7 cellular contexts compared by ENCODE assay signal in the genomic region with DNA sequence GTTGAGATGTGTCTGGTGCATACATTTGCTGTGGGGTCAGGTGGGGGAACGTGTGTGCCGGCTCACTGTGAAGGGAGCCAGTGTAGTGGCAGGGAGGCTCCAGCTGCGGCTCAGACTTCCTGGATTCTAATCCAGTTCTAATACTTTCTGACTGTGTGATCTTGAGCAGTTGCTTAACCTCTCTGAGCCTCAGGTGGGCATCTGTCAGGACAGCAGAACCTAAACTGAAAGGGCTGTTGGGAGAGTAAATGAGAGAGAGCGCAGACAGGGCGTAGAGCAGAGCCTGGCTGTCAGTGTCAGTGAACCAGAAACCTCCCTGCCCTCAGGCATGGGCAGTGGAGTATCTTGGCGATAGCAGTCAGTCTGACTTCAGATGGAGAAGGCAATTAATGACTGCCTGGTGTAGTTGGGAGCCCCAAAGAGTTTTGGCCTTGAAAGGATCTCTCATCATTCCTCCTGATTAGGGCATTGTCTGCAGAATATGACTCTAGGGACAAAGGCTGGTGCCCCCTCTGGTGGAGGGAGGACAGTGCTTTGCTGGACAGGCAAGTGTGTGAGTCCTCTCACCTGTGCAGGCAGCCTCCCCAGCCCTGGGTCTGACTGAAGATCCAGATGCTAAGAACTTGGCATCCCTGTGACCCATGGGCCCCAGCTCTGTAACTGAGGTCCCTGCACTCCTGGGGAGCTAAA. TPM values are rescaled to one million over a fixed set of nuclear protein-coding genes. Genes with fewer than 3 reads are reported as not detected.
A peak's percentile ranks its signal among the peaks of the same experiment; 100 is the strongest.
DNase-seq lines count a peak whose midpoint lies in the region; ATAC-seq, FAIRE-seq and TF ChIP-seq lines count a peak whose summit lies in the region.

No MANE protein-coding gene starts in this region.

- H3K79me2 ChIP-seq in parathyroid adenoma, result no peaks in the 10 kb centered on the region

- no peak for FAIRE-seq in bronchial epithelial cell (lab: Jason Lieb, UNC)

- H3K36me3 ChIP-seq in bronchial epithelial cell (ENCODE audit: control insufficient read depth, insufficient read depth, low read length) (no peaks in the 10 kb centered on the region), parathyroid adenoma (ENCODE audit: control insufficient read depth, insufficient read depth, low read length) (no peaks in the 10 kb centered on the region)

- peak; percentile 55 for TF ChIP-seq CTCF in bronchial epithelial cell (IDR thresholded peaks at IDR 0.05; ENCODE audit: insufficient read depth, low read length, severe bottlenecking)
- TF ChIP-seq CTCF in parathyroid adenoma (IDR thresholded peaks at IDR 0.05), result peak; percentile 29

- H2AFZ ChIP-seq in parathyroid adenoma, result no peak overlapping the region

- DNase-seq in ELR (ENCODE audit: low read depth), result peak; percentile 52
- DNase-seq in HuH-7 (ENCODE audit: low spot score), result peak; percentile 90
- DNase-seq in bronchial epithelial cell (ENCODE audit: low read depth), result peak; percentile 43
- DNase-seq in LoVo (ENCODE audit: low spot score), result no peak

- no peak for ATAC-seq in HG02763 (IDR thresholded peaks at IDR 0.05; ENCODE audit: unreplicated experiment)
- no peak for ATAC-seq in HG03457 (IDR thresholded peaks at IDR 0.05; ENCODE audit: unreplicated experiment)

- no peak overlapping the region for H3K27ac ChIP-seq in parathyroid adenoma

- no peak overlapping the region for H3K9ac ChIP-seq in parathyroid adenoma

- no peaks in the 10 kb centered on the region for H3K9me3 ChIP-seq in parathyroid adenoma (ENCODE audit: control insufficient read depth, low read length)

- H3K4me3 ChIP-seq in bronchial epithelial cell (ENCODE audit: low read depth, low read length) (no peak overlapping the region), parathyroid adenoma (ENCODE audit: low read depth, low read length) (no peak overlapping the region)

- H3K27me3 ChIP-seq in bronchial epithelial cell (ENCODE audit: control insufficient read depth, insufficient read depth, low read length) (no peaks in the 10 kb centered on the region), parathyroid adenoma (ENCODE audit: control insufficient read depth, insufficient read depth, low read length) (no peaks in the 10 kb centered on the region)

- H3K4me1 ChIP-seq in parathyroid adenoma, result peaks cover 5% of the 10 kb centered on the region

- H3K4me2 ChIP-seq in parathyroid adenoma (ENCODE audit: low read length), result no peak overlapping the region

RNA-seq across cellular contexts. Expression of a gene that starts 9.6 kb away (rescaled TPM):
- not detected in 2 replicates for total RNA-seq in bronchial epithelial cell

RNA-seq across cellular contexts. Expression of a gene that starts 18.3 kb away (rescaled TPM):
- total RNA-seq in bronchial epithelial cell, result not detected in 2 replicates

RNA-seq across cellular contexts. Expression of a gene that starts 28.9 kb away (rescaled TPM):
- total RNA-seq in bronchial epithelial cell, result 1.3 and 2.0 TPM in 2 replicates

RNA-seq across cellular contexts. Expression of a gene that starts 40.9 kb away (rescaled TPM):
- not detected in 2 replicates for total RNA-seq in bronchial epithelial cell

RNA-seq across cellular contexts. Expression of a gene that starts 47.5 kb away (rescaled TPM):
- 10.0 and 10.3 TPM in 2 replicates for total RNA-seq in bronchial epithelial cell
